Comparison of ENCODE assay signal across 10 cellular contexts in genomic region chr19:15247107-15248014, GRCh38. TPM values are rescaled to one million over a fixed set of nuclear protein-coding genes. Genes with fewer than 3 reads are reported as not detected.
DNase-seq lines count a peak whose midpoint lies in the region; ATAC-seq and TF ChIP-seq lines count a peak whose summit lies in the region.
"Had no signal": no experiment of that assay in that cellular context is flagged by ENCODE, and none has a peak within 500 bp of the region (broad histone marks: within the 10 kb centered on the region; RNA-seq: fewer than 3 reads in every experiment).

No MANE protein-coding gene starts in this region.

- H2BK120ac ChIP-seq in neuronal stem cell (ENCODE audit: low read depth, low read length), result no peak overlapping the region

- intact Hi-C loops in esophagus muscularis mucosa (cut with DNase I), result loop anchor here (5.0 kb wide), 1 partner anchor 205 kb away; no protein-coding TSS in a partner anchor

- no peak overlapping the region for H2BK15ac ChIP-seq in neuronal stem cell (ENCODE audit: low read length)

- peaks cover 67 to 82% (median 75%) of the 10 kb centered on the region in 4 donors for H3K4me1 ChIP-seq in esophagus muscularis mucosa
- H3K4me1 ChIP-seq in neuronal stem cell (ENCODE audit: control insufficient read depth in 2 of 2, insufficient read depth in 1 of 2, low read depth in 1 of 2, low read length in 2 of 2), result peaks cover 0 to 22% of the 10 kb centered on the region in 2 donors
- peaks cover 14 to 92% (median 68%) of the 10 kb centered on the region in 4 donors for H3K4me1 ChIP-seq in tibial nerve

- peak overlapping the region; percentile 57 for H3K23ac ChIP-seq in neuronal stem cell (ENCODE audit: low read depth, low read length, poor library complexity)

- H2BK12ac ChIP-seq in neuronal stem cell (ENCODE audit: low read length), result no peak overlapping the region

- H3K14ac ChIP-seq in neuronal stem cell (ENCODE audit: low read length), result no peak overlapping the region

- no peak for ATAC-seq in HG02885 (IDR thresholded peaks at IDR 0.05; ENCODE audit: poor library complexity, unreplicated experiment)
- no peak for ATAC-seq in GM18498 (IDR thresholded peaks at IDR 0.05; ENCODE audit: unreplicated experiment)
- no peak for ATAC-seq in HG03571 (IDR thresholded peaks at IDR 0.05; ENCODE audit: unreplicated experiment)

- 76 to 81% (median 80%) methylated on average over 20 of the region's 20 CpGs for WGBS in adipose tissue, 3 donors
- WGBS in esophagus muscularis mucosa, result 59% methylated on average over 20 of the region's 20 CpGs
- WGBS in neuronal stem cell (ENCODE audit: extremely low coverage in 2 of 2, insufficient read length in 2 of 2, insufficient replicate concordance in 1 of 2), 2 donors, result no CpG with 5 or more reads among the region's 20 CpGs
- 50 to 67% methylated on average over 8 to 13 of the region's 20 CpGs for WGBS in tibial nerve, 2 donors

- TF ChIP-seq CTCF in esophagus muscularis mucosa (IDR thresholded peaks at IDR 0.05) (no peak), tibial nerve (IDR thresholded peaks at IDR 0.05) (no peak)

- no peak overlapping the region for H3K4me2 ChIP-seq in neuronal stem cell (ENCODE audit: insufficient read depth, low read length, poor library complexity, severe bottlenecking)

- H3K79me1 ChIP-seq in neuronal stem cell (ENCODE audit: low read depth, low read length), result peaks cover 17% of the 10 kb centered on the region

- no peak overlapping the region for H3K4ac ChIP-seq in neuronal stem cell (ENCODE audit: low read length)

- no peak overlapping the region for H2AFZ ChIP-seq in neuronal stem cell (ENCODE audit: low read length)

- H4K8ac ChIP-seq in neuronal stem cell (ENCODE audit: low read depth, low read length), result no peak overlapping the region

- H3K27me3 ChIP-seq in esophagus muscularis mucosa (no peaks in the 10 kb centered on the region), neuronal stem cell (ENCODE audit: control insufficient read depth in 3 of 3, insufficient read depth in 3 of 3, low read depth in 1 of 3, low read length in 3 of 3) (no peaks in the 10 kb centered on the region), tibial nerve (no peaks in the 10 kb centered on the region)

- H3K36me3 ChIP-seq in esophagus muscularis mucosa (peaks cover 10 to 71% (median 67%) of the 10 kb centered on the region in 4 donors), neuronal stem cell (replicated peaks in 1 of 2; ENCODE audit: control insufficient read depth in 2 of 2, insufficient read depth in 2 of 2, low read length in 2 of 2) (peaks cover 57 to 94% of the 10 kb centered on the region in 2 donors), tibial nerve (peaks cover 2 to 55% (median 12%) of the 10 kb centered on the region in 3 donors)

- no peak for TF ChIP-seq POLR2A in esophagus muscularis mucosa (IDR thresholded peaks at IDR 0.05; ENCODE audit: low read depth)
- TF ChIP-seq POLR2A in tibial nerve (IDR thresholded peaks at IDR 0.05), result no peak

- H3K9me3 ChIP-seq in esophagus muscularis mucosa (no peaks in the 10 kb centered on the region), neuronal stem cell (replicated peaks in 1 of 2; ENCODE audit: control insufficient read depth in 2 of 2, insufficient read depth in 1 of 2, low read depth in 1 of 2, low read length in 2 of 2) (no peaks in the 10 kb centered on the region), tibial nerve (no peaks in the 10 kb centered on the region)

- TF ChIP-seq EP300 in esophagus muscularis mucosa (IDR thresholded peaks at IDR 0.05) (no peak), tibial nerve (IDR thresholded peaks at IDR 0.05) (no peak)

- no peak overlapping the region for H3K18ac ChIP-seq in neuronal stem cell (ENCODE audit: low read length)

- H3K4me3 ChIP-seq in esophagus muscularis mucosa (no peak overlapping the region), neuronal stem cell (ENCODE audit: low read length in 2 of 2) (no peak overlapping the region), tibial nerve (no peak overlapping the region)

- no peak for DNase-seq in esophagus muscularis mucosa (ENCODE audit: extremely low spot score)
- DNase-seq in neuronal stem cell (ENCODE audit: low spot score), result no peak
- DNase-seq in tibial nerve (ENCODE audit: low spot score in 2 of 2), result no peak
- DNase-seq: islet precursor cell, NCI-H2171 treated with DMSO at 0.1 percent for 48 hours, occipital lobe had no signal

- H2BK5ac ChIP-seq in neuronal stem cell (ENCODE audit: low read length), result no peak overlapping the region

- peak overlapping the region; percentile 28 for H3K27ac ChIP-seq in adipose tissue (ENCODE audit: low read depth, low read length)
- peak overlapping the region; percentile 77 to 90 (median 86) for H3K27ac ChIP-seq in esophagus muscularis mucosa (replicated peaks in 1 of 4)
- no peak overlapping the region for H3K27ac ChIP-seq in neuronal stem cell (replicated peaks; ENCODE audit: low read length)
- peak overlapping the region; percentile 72 to 95 (median 86) for H3K27ac ChIP-seq in tibial nerve

- H3K9ac ChIP-seq in neuronal stem cell (ENCODE audit: low read depth, low read length, poor library complexity), result no peak overlapping the region

- no peak overlapping the region for H2AK5ac ChIP-seq in neuronal stem cell (ENCODE audit: low read depth, low read length)

- H4K91ac ChIP-seq in neuronal stem cell (ENCODE audit: low read depth, low read length, poor library complexity), result no peak overlapping the region

RNA-seq across cellular contexts. Expression of gene EPHX3, which starts 15.1 kb away (rescaled TPM):
- polyA plus RNA-seq in adipose tissue, result under 1 TPM in 2 of 3 donors, not detected in 1; 0.25 to 0.28 TPM
- total RNA-seq in esophagus muscularis mucosa, result 1 to 10 TPM in 1 of 4 donors, not detected in 3; 1.6 TPM
- 1.1 TPM for polyA plus RNA-seq in neuronal stem cell (2013, experiment 1 of 2)
- 1.1 TPM for polyA plus RNA-seq in neuronal stem cell (2013, experiment 2 of 2)
- under 1 TPM in 1 of 4 donors, not detected in 3; 0.20 TPM for total RNA-seq in tibial nerve
- total RNA-seq: occipital lobe had no signal

RNA-seq across cellular contexts. Expression of gene NOTCH3, which starts 46.6 kb away (rescaled TPM):
- 10 to 100 TPM in 2 of 3 donors, 1 to 10 TPM in 1; 6.7 to 42.7 (median 35.4) TPM for polyA plus RNA-seq in adipose tissue
- total RNA-seq in esophagus muscularis mucosa (10 to 100 TPM; 19.9 to 78.7 (median 49.1) TPM), tibial nerve (10 to 100 TPM; 34.3 to 86.1 (median 53.2) TPM)
- polyA plus RNA-seq in neuronal stem cell (2013, experiment 1 of 2), result 33.0 TPM
- 33.5 TPM for polyA plus RNA-seq in neuronal stem cell (2013, experiment 2 of 2)
